Comparison of ENCODE assay signal across 27 cellular contexts in genomic region chr6:149131891-149132290, GRCh38.
A peak's percentile ranks its signal among the peaks of the same experiment; 100 is the strongest.
DNase-seq lines count a peak whose midpoint lies in the region; ATAC-seq and TF ChIP-seq lines count a peak whose summit lies in the region.
"Had no signal": no experiment of that assay in that cellular context is flagged by ENCODE, and none has a peak within 500 bp of the region (broad histone marks: within the 10 kb centered on the region; RNA-seq: fewer than 3 reads in every experiment).

No MANE protein-coding gene starts in this region.

- no peaks in the 10 kb centered on the region for H3K36me3 ChIP-seq in MM.1S (replicated peaks; ENCODE audit: insufficient read depth, low read length)
- H3K36me3 ChIP-seq: ascending aorta, cardiac muscle cell, stomach, thyroid gland, WERI-Rb-1 had no signal

- H3F3A ChIP-seq in MM.1S (ENCODE audit: insufficient read depth, low read length) = no peaks in the 10 kb centered on the region

- H3K4me1 ChIP-seq in MM.1S (ENCODE audit: low read length) = no peaks in the 10 kb centered on the region

- H3K27me3 ChIP-seq in CD4-positive, alpha-beta T cell (ENCODE audit: control insufficient read depth, insufficient read depth, low read length) = no peaks in the 10 kb centered on the region
- H3K27me3 ChIP-seq in MM.1S (replicated peaks; ENCODE audit: insufficient read depth, low read length) = no peaks in the 10 kb centered on the region
- H3K27me3 ChIP-seq: ascending aorta, cardiac muscle cell, stomach, thyroid gland had no signal

- H3K27me3 Mint-ChIP-seq in activated CD8-positive, alpha-beta memory T cell treated with anti-CD3 and anti-CD28 coated beads, Interleukin-2, amount 10 ng/mL, durations not matched to agents 7 days and 5 days = no peaks in the 10 kb centered on the region
- H3K27me3 Mint-ChIP-seq in CD4-positive, alpha-beta T cell = no peaks in the 10 kb centered on the region
- H3K27me3 Mint-ChIP-seq in activated CD4-positive, alpha-beta memory T cell treated with anti-CD3 and anti-CD28 coated beads, Interleukin-2, amount 10 ng/mL, durations not matched to agents 7 days and 5 days = no peaks in the 10 kb centered on the region
- H3K27me3 Mint-ChIP-seq in naive thymus-derived CD8-positive, alpha-beta T cell = no peaks in the 10 kb centered on the region
- no peaks in the 10 kb centered on the region for H3K27me3 Mint-ChIP-seq in immature natural killer cell (ENCODE audit: low read depth in 3 of 3)
- H3K27me3 Mint-ChIP-seq: B cell; effector memory CD8-positive, alpha-beta T cell; memory B cell had no signal

- no peaks in the 10 kb centered on the region for H3K9me2 ChIP-seq in MM.1S (replicated peaks; ENCODE audit: insufficient read depth, low read length)

- no peak overlapping the region for H3K4me3 Mint-ChIP-seq in activated CD8-positive, alpha-beta memory T cell treated with anti-CD3 and anti-CD28 coated beads, Interleukin-2, amount 10 ng/mL, durations not matched to agents 7 days and 5 days
- H3K4me3 Mint-ChIP-seq in CD4-positive, alpha-beta T cell = no peak overlapping the region
- peak overlapping the region; percentile 7 for H3K4me3 Mint-ChIP-seq in activated CD4-positive, alpha-beta memory T cell treated with anti-CD3 and anti-CD28 coated beads, Interleukin-2, amount 10 ng/mL, durations not matched to agents 7 days and 5 days
- peak overlapping the region in 3 of 10 donors; percentile 2 to 15 (median 15) for H3K4me3 Mint-ChIP-seq in naive thymus-derived CD8-positive, alpha-beta T cell
- H3K4me3 Mint-ChIP-seq in immature natural killer cell = no peak overlapping the region
- H3K4me3 Mint-ChIP-seq: B cell, H9, memory B cell had no signal

- H3K27ac Mint-ChIP-seq in activated CD8-positive, alpha-beta memory T cell treated with anti-CD3 and anti-CD28 coated beads, Interleukin-2, amount 10 ng/mL, durations not matched to agents 7 days and 5 days = peak overlapping the region; percentile 67
- peak overlapping the region; percentile 24 for H3K27ac Mint-ChIP-seq in CD4-positive, alpha-beta T cell
- peak overlapping the region; percentile 89 for H3K27ac Mint-ChIP-seq in activated CD4-positive, alpha-beta memory T cell treated with anti-CD3 and anti-CD28 coated beads, Interleukin-2, amount 10 ng/mL, durations not matched to agents 7 days and 5 days
- H3K27ac Mint-ChIP-seq in naive thymus-derived CD8-positive, alpha-beta T cell = peak overlapping the region in 6 of 10 donors; percentile 8 to 91 (median 56)
- H3K27ac Mint-ChIP-seq in immature natural killer cell = no peak overlapping the region
- H3K27ac Mint-ChIP-seq: B cell, H9, memory B cell had no signal

- no peaks in the 10 kb centered on the region for H4K20me1 ChIP-seq in MM.1S (ENCODE audit: insufficient read depth, low read length)

- no peak for ATAC-seq in activated CD8-positive, alpha-beta memory T cell treated with anti-CD3 and anti-CD28 coated beads, Interleukin-2, amount 10 ng/mL, durations not matched to agents 7 days and 5 days
- ATAC-seq in CD4-positive, alpha-beta T cell (ENCODE audit: poor library complexity) = no peak
- ATAC-seq in naive thymus-derived CD8-positive, alpha-beta T cell = no peak
- ATAC-seq: effector memory CD8-positive, alpha-beta T cell had no signal

- H3K4me3 ChIP-seq in MM.1S (ENCODE audit: low read length) = no peak overlapping the region
- H3K4me3 ChIP-seq: ascending aorta, cardiac muscle cell, coronary artery, SK-N-MC, stomach, thyroid gland had no signal

- no peak for DNase-seq in activated CD8-positive, alpha-beta memory T cell treated with anti-CD3 and anti-CD28 coated beads, Interleukin-2, amount 10 ng/mL, durations not matched to agents 7 days and 5 days
- DNase-seq in activated CD8-positive, alpha-beta memory T cell treated with anti-CD3 and anti-CD28 coated beads, Interleukin-2, amount 50 U/mL, for 48 hours = no peak
- DNase-seq in CD4-positive, alpha-beta T cell = no peak
- DNase-seq in activated CD4-positive, alpha-beta memory T cell treated with anti-CD3 and anti-CD28 coated beads, Interleukin-2, amount 10 ng/mL, durations not matched to agents 7 days and 5 days = no peak
- no peak for DNase-seq in naive thymus-derived CD8-positive, alpha-beta T cell
- DNase-seq in stimulated activated CD4-positive, alpha-beta T cell treated with anti-CD3 and anti-CD28 coated beads, Interleukin-2, amount 100 ng/mL, for 48 hours = no peak
- no peak for DNase-seq in immature natural killer cell
- DNase-seq in MM.1S = no peak
- DNase-seq: activated CD4-positive, alpha-beta T cell treated with anti-CD3 and anti-CD28 coated beads, Interleukin-2, amount 50 U/mL, for 1 hour; COR-L47; DMS79 treated with DMSO at 0.1 percent for 48 hours; effector memory CD8-positive, alpha-beta T cell; foreskin melanocyte; H9; NCI-H446 treated with DMSO at 0.1 percent for 48 hours; nucleus accumbens; stomach; T-helper 9 cell; thyroid gland; WERI-Rb-1 had no signal

- H3K4me1 Mint-ChIP-seq in activated CD8-positive, alpha-beta memory T cell treated with anti-CD3 and anti-CD28 coated beads, Interleukin-2, amount 10 ng/mL, durations not matched to agents 7 days and 5 days = peaks cover 64% of the 10 kb centered on the region
- peaks cover 50% of the 10 kb centered on the region for H3K4me1 Mint-ChIP-seq in CD4-positive, alpha-beta T cell (ENCODE audit: low read depth)
- no peaks in the 10 kb centered on the region for H3K4me1 Mint-ChIP-seq in activated CD4-positive, alpha-beta memory T cell treated with anti-CD3 and anti-CD28 coated beads, Interleukin-2, amount 10 ng/mL, durations not matched to agents 7 days and 5 days
- peaks cover 28 to 53% (median 48%) of the 10 kb centered on the region in 4 donors for H3K4me1 Mint-ChIP-seq in naive thymus-derived CD8-positive, alpha-beta T cell
- H3K4me1 Mint-ChIP-seq in immature natural killer cell = peaks cover 5 to 11% of the 10 kb centered on the region in 2 donors
- H3K4me1 Mint-ChIP-seq: H9 had no signal

- H3K9me3 ChIP-seq in CD4-positive, alpha-beta T cell (ENCODE audit: control insufficient read depth, low read length) = no peaks in the 10 kb centered on the region
- H3K9me3 ChIP-seq in MM.1S (replicated peaks; ENCODE audit: insufficient read depth, low read length) = no peaks in the 10 kb centered on the region
- H3K9me3 ChIP-seq: ascending aorta, stomach, thyroid gland had no signal

- no peak for TF ChIP-seq CTCF in CD4-positive, alpha-beta T cell (IDR thresholded peaks at IDR 0.05)
- TF ChIP-seq CTCF in MM.1S (IDR thresholded peaks at IDR 0.05; ENCODE audit: low read length) = no peak

- CTCF ChIA-PET in activated CD8-positive, alpha-beta memory T cell treated with anti-CD3 and anti-CD28 coated beads, Interleukin-2, amount 10 ng/mL, durations not matched to agents 7 days and 5 days (lab: Charles Lee) = interaction anchor here (1.1 to 2.6 kb wide), 5 partner anchors 9 to 103 kb away, joined by 3 to 9 read pairs (median 4); no protein-coding TSS in a partner anchor
- CTCF ChIA-PET in CD4-positive, alpha-beta T cell (lab: Charles Lee) = interaction anchor here (1.7 kb wide), 1 partner anchor 42 kb away, joined by 3 read pairs; no protein-coding TSS in a partner anchor
- CTCF ChIA-PET in activated CD4-positive, alpha-beta memory T cell treated with anti-CD3 and anti-CD28 coated beads, Interleukin-2, amount 10 ng/mL, durations not matched to agents 7 days and 5 days (lab: Charles Lee) = interaction anchor here (1.3 to 2.7 kb wide), 4 partner anchors 36 to 202 kb away, joined by 3 to 14 read pairs (median 5); no protein-coding TSS in a partner anchor

- no peak overlapping the region for H2AFZ ChIP-seq in MM.1S (ENCODE audit: low read length)

- peaks cover 3% of the 10 kb centered on the region for H3K9me3 Mint-ChIP-seq in activated CD8-positive, alpha-beta memory T cell treated with anti-CD3 and anti-CD28 coated beads, Interleukin-2, amount 10 ng/mL, durations not matched to agents 7 days and 5 days (ENCODE audit: low read depth)
- no peaks in the 10 kb centered on the region for H3K9me3 Mint-ChIP-seq in CD4-positive, alpha-beta T cell
- peaks cover 4% of the 10 kb centered on the region for H3K9me3 Mint-ChIP-seq in activated CD4-positive, alpha-beta memory T cell treated with anti-CD3 and anti-CD28 coated beads, Interleukin-2, amount 10 ng/mL, durations not matched to agents 7 days and 5 days
- no peaks in the 10 kb centered on the region for H3K9me3 Mint-ChIP-seq in naive thymus-derived CD8-positive, alpha-beta T cell
- H3K9me3 Mint-ChIP-seq in immature natural killer cell = no peaks in the 10 kb centered on the region
- H3K9me3 Mint-ChIP-seq: effector memory CD8-positive, alpha-beta T cell had no signal

- no peaks in the 10 kb centered on the region for H3K79me2 ChIP-seq in MM.1S (ENCODE audit: low read length)

- intact Hi-C loops in CD4-positive, alpha-beta T cell (cut with DNase I, micrococcal nuclease) = no loop called here

- H3K9ac ChIP-seq in MM.1S (ENCODE audit: low read length) = no peak overlapping the region

- peaks cover 30% of the 10 kb centered on the region for H3K36me3 Mint-ChIP-seq in activated CD8-positive, alpha-beta memory T cell treated with anti-CD3 and anti-CD28 coated beads, Interleukin-2, amount 10 ng/mL, durations not matched to agents 7 days and 5 days
- H3K36me3 Mint-ChIP-seq in CD4-positive, alpha-beta T cell (ENCODE audit: low read depth) = no peaks in the 10 kb centered on the region
- peaks cover 45% of the 10 kb centered on the region for H3K36me3 Mint-ChIP-seq in activated CD4-positive, alpha-beta memory T cell treated with anti-CD3 and anti-CD28 coated beads, Interleukin-2, amount 10 ng/mL, durations not matched to agents 7 days and 5 days (ENCODE audit: low read depth)
- H3K36me3 Mint-ChIP-seq in naive thymus-derived CD8-positive, alpha-beta T cell = peaks cover 0 to 10% (median 2%) of the 10 kb centered on the region in 3 donors
- no peaks in the 10 kb centered on the region for H3K36me3 Mint-ChIP-seq in immature natural killer cell
- H3K36me3 Mint-ChIP-seq: memory B cell had no signal

- no peak overlapping the region for H3K4me2 ChIP-seq in MM.1S (ENCODE audit: low read depth, low read length)

- POLR2A ChIA-PET in CD4-positive, alpha-beta T cell (lab: Charles Lee) = interaction anchor here (1.0 to 1.4 kb wide), 3 partner anchors 16 to 56 kb away, joined by 3 read pairs; no protein-coding TSS in a partner anchor
- POLR2A ChIA-PET in activated CD4-positive, alpha-beta memory T cell treated with anti-CD3 and anti-CD28 coated beads, Interleukin-2, amount 10 ng/mL, durations not matched to agents 7 days and 5 days (lab: Charles Lee) = interaction anchor here (0.7 to 8.0 kb wide), 15 partner anchors 7 to 192 kb away, joined by 3 to 156 read pairs (median 13); partner anchors contain the start of gene TAB2
- POLR2A ChIA-PET in naive thymus-derived CD8-positive, alpha-beta T cell (lab: Charles Lee) = interaction anchor here (0.5 to 6.0 kb wide), 5 partner anchors 7 to 133 kb away, joined by 3 to 32 read pairs (median 3); no protein-coding TSS in a partner anchor

- H3K27ac ChIP-seq in CD4-positive, alpha-beta T cell (ENCODE audit: low read depth, low read length) = no peak overlapping the region
- no peak overlapping the region for H3K27ac ChIP-seq in MM.1S (ENCODE audit: low read length)
- H3K27ac ChIP-seq: ascending aorta, cardiac muscle cell, coronary artery, RWPE1, SK-N-MC, thyroid gland, WERI-Rb-1 had no signal

Comparison
In these comparisons a context has a peak if more than half of its experiments do, and no peak if none do; other contexts are left out.
1. H3K27ac Mint-ChIP-seq: peak in activated CD8-positive, alpha-beta memory T cell treated with anti-CD3 and anti-CD28 coated beads, Interleukin-2, amount 10 ng/mL, durations not matched to agents 7 days and 5 days (single experiment), CD4-positive, alpha-beta T cell (single experiment), activated CD4-positive, alpha-beta memory T cell treated with anti-CD3 and anti-CD28 coated beads, Interleukin-2, amount 10 ng/mL, durations not matched to agents 7 days and 5 days (single experiment) and naive thymus-derived CD8-positive, alpha-beta T cell (6 of 10); none in immature natural killer cell (0 of 6).